ENCODE assay signal across 15 cellular contexts in genomic region chr14:75202671-75203070, GRCh38. TPM values are rescaled to one million over a fixed set of nuclear protein-coding genes. Genes with fewer than 3 reads are reported as not detected.
A peak's percentile ranks its signal among the peaks of the same experiment; 100 is the strongest.
DNase-seq lines count a peak whose midpoint lies in the region; ATAC-seq and TF ChIP-seq lines count a peak whose summit lies in the region.
"Had no signal": no experiment of that assay in that cellular context is flagged by ENCODE, and none has a peak within 500 bp of the region (broad histone marks: within the 10 kb centered on the region; RNA-seq: fewer than 3 reads in every experiment).

No MANE protein-coding gene starts in this region.

- H3K27me3 ChIP-seq in tibial artery = no peaks in the 10 kb centered on the region
- H3K27me3 ChIP-seq: BLaER1 had no signal

- no peaks in the 10 kb centered on the region for H3K27me3 Mint-ChIP-seq in activated naive CD4-positive, alpha-beta T cell treated with anti-CD3 and anti-CD28 coated beads, Interleukin-2, amount 50 U/mL, for 24 hours
- no peaks in the 10 kb centered on the region for H3K27me3 Mint-ChIP-seq in WTC11 (ENCODE audit: low read depth)
- H3K27me3 Mint-ChIP-seq in activated T-cell treated with anti-CD3 and anti-CD28 coated beads, Interleukin-2, amount 50 U/mL, for 72 hours (ENCODE audit: low read depth) = no peaks in the 10 kb centered on the region
- H3K27me3 Mint-ChIP-seq: CD4-positive, alpha-beta memory T cell had no signal

- no peak overlapping the region for H3K4me3 ChIP-seq in tibial artery
- H3K4me3 ChIP-seq: BLaER1 had no signal

- no peak overlapping the region for H3K4me3 Mint-ChIP-seq in activated naive CD4-positive, alpha-beta T cell treated with anti-CD3 and anti-CD28 coated beads, Interleukin-2, amount 50 U/mL, for 24 hours
- H3K4me3 Mint-ChIP-seq in WTC11 = no peak overlapping the region
- no peak overlapping the region for H3K4me3 Mint-ChIP-seq in activated T-cell treated with anti-CD3 and anti-CD28 coated beads, Interleukin-2, amount 50 U/mL, for 72 hours
- H3K4me3 Mint-ChIP-seq: CD14-positive monocyte; CD4-positive, alpha-beta memory T cell had no signal

- intact Hi-C loops in tibial artery (cut with DNase I; ENCODE audit: low total_unique reads) = no loop called here

- no peak for DNase-seq in activated naive CD4-positive, alpha-beta T cell (lab: John Stamatoyannopoulos, UW)
- DNase-seq in WTC11 (ENCODE audit: low spot score) = no peak
- peak; percentile 29 for DNase-seq in dermis blood vessel endothelial cell
- DNase-seq in activated T-cell treated with anti-CD3 and anti-CD28 coated beads, Interleukin-2, amount 50 U/mL, for 72 hours = no peak
- DNase-seq in tibial artery = no peak
- DNase-seq: 8988T; CD4-positive, alpha-beta memory T cell; DMS79 treated with DMSO at 0.1 percent for 48 hours; GF-D8; GOT3; H7 had no signal

- no peak for ATAC-seq in WTC11
- ATAC-seq in activated T-cell treated with anti-CD3 and anti-CD28 coated beads, Interleukin-2, amount 50 U/mL, for 72 hours (replicated peaks in 1 of 2) = no peak
- no peak for ATAC-seq in GM21786 (IDR thresholded peaks at IDR 0.05; ENCODE audit: unreplicated experiment)

- no peak for TF ChIP-seq CTCF in WTC11 (IDR thresholded peaks at IDR 0.05)
- TF ChIP-seq CTCF in tibial artery (IDR thresholded peaks at IDR 0.05) = no peak

- no peaks in the 10 kb centered on the region for H3K9me3 Mint-ChIP-seq in activated naive CD4-positive, alpha-beta T cell treated with anti-CD3 and anti-CD28 coated beads, Interleukin-2, amount 50 U/mL, for 24 hours
- H3K9me3 Mint-ChIP-seq in WTC11 = no peaks in the 10 kb centered on the region
- no peaks in the 10 kb centered on the region for H3K9me3 Mint-ChIP-seq in activated T-cell treated with anti-CD3 and anti-CD28 coated beads, Interleukin-2, amount 50 U/mL, for 72 hours
- H3K9me3 Mint-ChIP-seq: CD4-positive, alpha-beta memory T cell had no signal

- H3K27ac Mint-ChIP-seq in activated naive CD4-positive, alpha-beta T cell treated with anti-CD3 and anti-CD28 coated beads, Interleukin-2, amount 50 U/mL, for 24 hours = peak overlapping the region; percentile 6
- no peak overlapping the region for H3K27ac Mint-ChIP-seq in WTC11
- H3K27ac Mint-ChIP-seq in activated T-cell treated with anti-CD3 and anti-CD28 coated beads, Interleukin-2, amount 50 U/mL, for 72 hours = no peak overlapping the region

- H3K36me3 Mint-ChIP-seq in activated naive CD4-positive, alpha-beta T cell treated with anti-CD3 and anti-CD28 coated beads, Interleukin-2, amount 50 U/mL, for 24 hours = no peaks in the 10 kb centered on the region
- no peaks in the 10 kb centered on the region for H3K36me3 Mint-ChIP-seq in WTC11
- peaks cover 0 to 3% of the 10 kb centered on the region in 2 donors for H3K36me3 Mint-ChIP-seq in activated T-cell treated with anti-CD3 and anti-CD28 coated beads, Interleukin-2, amount 50 U/mL, for 72 hours (ENCODE audit: insufficient read depth in 2 of 2)
- H3K36me3 Mint-ChIP-seq: CD14-positive monocyte; CD4-positive, alpha-beta memory T cell had no signal

- POLR2A ChIA-PET in WTC11 (lab: Charles Lee) = interaction anchor here (0.7 kb wide), 1 partner anchor 1764 kb away, joined by 4 read pairs; no protein-coding TSS in a partner anchor

- no peaks in the 10 kb centered on the region for H3K9me3 ChIP-seq in tibial artery
- H3K9me3 ChIP-seq: BLaER1 had no signal

- CTCF ChIA-PET in WTC11 (lab: Charles Lee) = interaction anchor here (0.7 kb wide), 1 partner anchor 39 kb away, joined by 3 read pairs; no protein-coding TSS in a partner anchor

- peaks cover 8% of the 10 kb centered on the region for H3K4me1 Mint-ChIP-seq in activated naive CD4-positive, alpha-beta T cell treated with anti-CD3 and anti-CD28 coated beads, Interleukin-2, amount 50 U/mL, for 24 hours
- peaks cover 5% of the 10 kb centered on the region for H3K4me1 Mint-ChIP-seq in WTC11
- H3K4me1 Mint-ChIP-seq in activated T-cell treated with anti-CD3 and anti-CD28 coated beads, Interleukin-2, amount 50 U/mL, for 72 hours (ENCODE audit: low read depth) = peaks cover 25% of the 10 kb centered on the region

- no peak overlapping the region for H3K27ac ChIP-seq in tibial artery
- H3K27ac ChIP-seq: BLaER1 had no signal

- peaks cover 0 to 16% (median 12%) of the 10 kb centered on the region in 4 donors for H3K4me1 ChIP-seq in tibial artery

- H3K36me3 ChIP-seq in tibial artery = no peaks in the 10 kb centered on the region
- H3K36me3 ChIP-seq: BLaER1 had no signal

TF ChIP-seq in WTC11, 78 proteins besides CTCF, POLR2A, EP300 and RAD21:
- TF ChIP-seq NFATC4 (CRISPR knock-in tag; IDR thresholded peaks at IDR 0.05) = no peak
- TF ChIP-seq ZMAT4 (CRISPR knock-in tag; IDR thresholded peaks at IDR 0.05) = no peak
- TF ChIP-seq, protein P1, sequence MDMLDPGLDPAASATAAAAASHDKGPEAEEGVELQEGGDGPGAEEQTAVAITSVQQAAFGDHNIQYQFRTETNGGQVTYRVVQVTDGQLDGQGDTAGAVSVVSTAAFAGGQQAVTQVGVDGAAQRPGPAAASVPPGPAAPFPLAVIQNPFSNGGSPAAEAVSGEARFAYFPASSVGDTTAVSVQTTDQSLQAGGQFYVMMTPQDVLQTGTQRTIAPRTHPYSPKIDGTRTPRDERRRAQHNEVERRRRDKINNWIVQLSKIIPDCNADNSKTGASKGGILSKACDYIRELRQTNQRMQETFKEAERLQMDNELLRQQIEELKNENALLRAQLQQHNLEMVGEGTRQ (CRISPR knock-in tag; IDR thresholded peaks at IDR 0.05) = 0 out of 2 replicates have a peak, but pooled peaks have one; percentile 34
- TF ChIP-seq IRF2 (CRISPR knock-in tag; IDR thresholded peaks at IDR 0.05; ENCODE audit: borderline replicate concordance, low read depth) = no peak
TF ChIP-seq in WTC11: peak in this region for 1.

RNA-seq across cellular contexts. Expression of gene TMED10, which starts 26.3 kb away (rescaled TPM):
- total RNA-seq in WTC11 (2021) = 214 to 234 TPM (median 220 TPM) in 3 replicates
- 271 and 313 TPM in 2 replicates for total RNA-seq in dermis blood vessel endothelial cell
- 100 to 1,000 TPM; 187 to 235 TPM for total RNA-seq in activated T-cell treated with anti-CD3 and anti-CD28 coated beads, Interleukin-2, amount 50 U/mL, for 72 hours
